ENCODE assay signal across 25 cellular contexts in genomic region chr3:188239035-188239434, GRCh38.
DNase-seq lines count a peak whose midpoint lies in the region; ATAC-seq, FAIRE-seq and TF ChIP-seq lines count a peak whose summit lies in the region.
"Had no signal": no experiment of that assay in that cellular context is flagged by ENCODE, and none has a peak within 500 bp of the region (broad histone marks: within the 10 kb centered on the region; RNA-seq: fewer than 3 reads in every experiment).

No MANE protein-coding gene starts in this region.

- FAIRE-seq in H54 (lab: Jason Lieb, UNC): no peak
- FAIRE-seq: bronchial epithelial cell, H1 had no signal

- no peak overlapping the region for H4K5ac ChIP-seq in mesendoderm (ENCODE audit: low read length)

- no peak overlapping the region for H3K4ac ChIP-seq in mesendoderm (ENCODE audit: low read depth, low read length)

- TF ChIP-seq POLR2A in gastroesophageal sphincter (IDR thresholded peaks at IDR 0.05) (no peak), H54 (IDR thresholded peaks at IDR 0.05; ENCODE audit: low read depth, low read length) (no peak)

- no peaks in the 10 kb centered on the region for H3K79me2 ChIP-seq in OCI-LY1 (ENCODE audit: insufficient read depth, low read length)
- H3K79me2 ChIP-seq in mesendoderm (ENCODE audit: control insufficient read depth, insufficient read depth, low read length): peaks cover 8% of the 10 kb centered on the region

- ATAC-seq in gastroesophageal sphincter: no peak
- ATAC-seq: left lobe of liver, sciatic nerve, WTC11 had no signal

- H3K36me3 ChIP-seq in OCI-LY1 (ENCODE audit: insufficient read depth, low read length) (no peaks in the 10 kb centered on the region), gastroesophageal sphincter (peaks cover 0 to 6% of the 10 kb centered on the region in 2 donors), stomach smooth muscle (ENCODE audit: control insufficient read depth in 2 of 2, insufficient read depth in 2 of 2, low read length in 2 of 2) (peaks cover 0 to 18% of the 10 kb centered on the region in 2 donors), mesendoderm (ENCODE audit: control insufficient read depth, insufficient read depth, low read length) (peaks cover 2% of the 10 kb centered on the region)

- no peak overlapping the region for H2AK5ac ChIP-seq in mesendoderm (ENCODE audit: low read length)

- no peaks in the 10 kb centered on the region for H4K20me1 ChIP-seq in OCI-LY1 (ENCODE audit: insufficient read depth, low read length)

- no peak overlapping the region for H2BK120ac ChIP-seq in mesendoderm (ENCODE audit: low read depth, low read length)

- H3K4me2 ChIP-seq in OCI-LY1 (ENCODE audit: low read length) (peak overlapping the region; percentile 55), mesendoderm (ENCODE audit: low read length) (no peak overlapping the region)
- H3K4me2 ChIP-seq: BLaER1 treated with 17β-estradiol and CSF1 and Interleukin-3, amounts not matched to agents 10 nM and 100 nM had no signal

- H3K27me3 ChIP-seq in OCI-LY1 (ENCODE audit: insufficient read depth, low read length): no peaks in the 10 kb centered on the region
- no peaks in the 10 kb centered on the region for H3K27me3 ChIP-seq in gastroesophageal sphincter
- H3K27me3 ChIP-seq in stomach smooth muscle (ENCODE audit: control insufficient read depth in 1 of 2, insufficient read depth in 2 of 2, low read length in 2 of 2): no peaks in the 10 kb centered on the region
- H3K27me3 ChIP-seq in mesendoderm (ENCODE audit: insufficient read depth, low read length, poor library complexity): no peaks in the 10 kb centered on the region
- H3K27me3 ChIP-seq: BLaER1 treated with 17β-estradiol and CSF1 and Interleukin-3, amounts not matched to agents 10 nM and 100 nM; upper lobe of left lung had no signal

- H3K27ac ChIP-seq in OCI-LY1 (ENCODE audit: low read depth, low read length, poor library complexity, severe bottlenecking) (peak overlapping the region; percentile 97), gastroesophageal sphincter (peak overlapping the region; percentile 35 to 97 (median 84)), stomach smooth muscle (ENCODE audit: low read length) (peak overlapping the region; percentile 6), mesendoderm (ENCODE audit: low read depth, low read length) (no peak overlapping the region)
- H3K27ac ChIP-seq: BLaER1 treated with 17β-estradiol and CSF1 and Interleukin-3, amounts not matched to agents 10 nM and 100 nM; SK-N-MC; upper lobe of left lung had no signal

- H3K9ac ChIP-seq in OCI-LY1 (ENCODE audit: low read length) (peak overlapping the region; percentile 68), stomach smooth muscle (ENCODE audit: low read length in 2 of 2) (no peak overlapping the region), mesendoderm (ENCODE audit: low read length) (no peak overlapping the region)
- H3K9ac ChIP-seq: BLaER1 treated with 17β-estradiol and CSF1 and Interleukin-3, amounts not matched to agents 10 nM and 100 nM had no signal

- no peak for TF ChIP-seq CTCF in OCI-LY1 (IDR thresholded peaks at IDR 0.05; ENCODE audit: low read length)
- TF ChIP-seq CTCF in gastroesophageal sphincter (IDR thresholded peaks at IDR 0.05): no peak
- TF ChIP-seq CTCF in foreskin fibroblast (IDR thresholded peaks at IDR 0.05; ENCODE audit: low read depth, low read length): no peak

- TF ChIP-seq EP300 in gastroesophageal sphincter (IDR thresholded peaks at IDR 0.05): no peak

- H3K4me3 ChIP-seq in OCI-LY1 (ENCODE audit: low read depth, low read length, poor library complexity, severe bottlenecking): peak overlapping the region; percentile 40
- H3K4me3 ChIP-seq in gastroesophageal sphincter: no peak overlapping the region
- no peak overlapping the region for H3K4me3 ChIP-seq in stomach smooth muscle (ENCODE audit: low read length in 2 of 2)
- no peak overlapping the region for H3K4me3 ChIP-seq in foreskin fibroblast (ENCODE audit: low read depth in 1 of 2, low read length in 2 of 2)
- no peak overlapping the region for H3K4me3 ChIP-seq in mesendoderm (ENCODE audit: low read length)
- H3K4me3 ChIP-seq: BLaER1 treated with 17β-estradiol and CSF1 and Interleukin-3, amounts not matched to agents 10 nM and 100 nM; SK-N-MC; upper lobe of left lung had no signal

- H3K4me1 ChIP-seq in OCI-LY1 (ENCODE audit: insufficient read depth, low read length, severe bottlenecking) (peaks cover 99% of the 10 kb centered on the region), gastroesophageal sphincter (peaks cover 19 to 100% (median 42%) of the 10 kb centered on the region in 3 donors), stomach smooth muscle (ENCODE audit: control insufficient read depth, insufficient read depth, low read length) (peaks cover 24% of the 10 kb centered on the region), mesendoderm (ENCODE audit: control insufficient read depth, low read depth, low read length) (no peaks in the 10 kb centered on the region)

- H2AFZ ChIP-seq in OCI-LY1 (ENCODE audit: low read length): no peak overlapping the region

- H3K23ac ChIP-seq in mesendoderm (ENCODE audit: low read length): no peak overlapping the region

- no peak overlapping the region for H3K56ac ChIP-seq in mesendoderm (ENCODE audit: low read length)

- H3K9me2 ChIP-seq in OCI-LY1 (ENCODE audit: low read depth, low read length): no peaks in the 10 kb centered on the region

- peaks cover 11% of the 10 kb centered on the region for H3K79me1 ChIP-seq in mesendoderm (ENCODE audit: low read length)

- H3F3A ChIP-seq in OCI-LY1 (ENCODE audit: insufficient read depth, low read length): peaks cover 8% of the 10 kb centered on the region

- H4K8ac ChIP-seq in mesendoderm (ENCODE audit: low read depth, low read length): no peak overlapping the region

- H3K9me3 ChIP-seq in OCI-LY1 (ENCODE audit: low read length): no peaks in the 10 kb centered on the region
- no peaks in the 10 kb centered on the region for H3K9me3 ChIP-seq in gastroesophageal sphincter
- H3K9me3 ChIP-seq in stomach smooth muscle (ENCODE audit: control insufficient read depth in 2 of 2, low read length in 2 of 2): no peaks in the 10 kb centered on the region
- H3K9me3 ChIP-seq: upper lobe of left lung had no signal

- peak; percentile 71 for DNase-seq in NCI-H1048 (lab: John Stamatoyannopoulos, UW)
- no peak for DNase-seq in H54 (ENCODE audit: insufficient read length, low spot score)
- DNase-seq in foreskin fibroblast: no peak
- DNase-seq in mesendoderm: no peak
- DNase-seq: activated CD4-positive, alpha-beta T cell treated with anti-CD3 and anti-CD28 coated beads, Interleukin-2, amount 10 ng/mL, durations not matched to agents 7 days and 5 days; activated effector memory CD4-positive, alpha-beta T cell treated with Interleukin-2 at 50 U/mL for 16 hours; activated T-cell treated with anti-CD3 and anti-CD28 coated beads, Interleukin-2, amount 50 U/mL, for 1 hour; COR-L47; GF-D8; glutamatergic neuron; NCI-H1417; NCI-H2029 treated with DMSO at 0.1 percent for 48 hours; stimulated activated CD4-positive, alpha-beta T cell treated with anti-CD3 and anti-CD28 coated beads, Interleukin-12 subunit alpha, Interleukin-12 subunit beta, amount 100 ng/mL, for 4 hours; stimulated activated CD4-positive, alpha-beta T cell treated with anti-CD3 and anti-CD28 coated beads, Interleukin-2, amount 100 ng/mL, for 48 hours had no signal

- WGBS in gastroesophageal sphincter (ENCODE audit: low coverage in 1 of 2), 2 donors: 62 to 75% methylated on average over 7 of the region's 7 CpGs
- WGBS in mesendoderm (ENCODE audit: extremely low coverage, insufficient coverage, low lambda C conversion rate): no CpG with 5 or more reads among the region's 7 CpGs

- no peak overlapping the region for H3K18ac ChIP-seq in mesendoderm (ENCODE audit: low read length)

- no peak overlapping the region for H2BK15ac ChIP-seq in mesendoderm (replicated peaks; ENCODE audit: low read depth)

- no peak overlapping the region for H2BK5ac ChIP-seq in mesendoderm (ENCODE audit: low read length)
